In the genomic region with DNA sequence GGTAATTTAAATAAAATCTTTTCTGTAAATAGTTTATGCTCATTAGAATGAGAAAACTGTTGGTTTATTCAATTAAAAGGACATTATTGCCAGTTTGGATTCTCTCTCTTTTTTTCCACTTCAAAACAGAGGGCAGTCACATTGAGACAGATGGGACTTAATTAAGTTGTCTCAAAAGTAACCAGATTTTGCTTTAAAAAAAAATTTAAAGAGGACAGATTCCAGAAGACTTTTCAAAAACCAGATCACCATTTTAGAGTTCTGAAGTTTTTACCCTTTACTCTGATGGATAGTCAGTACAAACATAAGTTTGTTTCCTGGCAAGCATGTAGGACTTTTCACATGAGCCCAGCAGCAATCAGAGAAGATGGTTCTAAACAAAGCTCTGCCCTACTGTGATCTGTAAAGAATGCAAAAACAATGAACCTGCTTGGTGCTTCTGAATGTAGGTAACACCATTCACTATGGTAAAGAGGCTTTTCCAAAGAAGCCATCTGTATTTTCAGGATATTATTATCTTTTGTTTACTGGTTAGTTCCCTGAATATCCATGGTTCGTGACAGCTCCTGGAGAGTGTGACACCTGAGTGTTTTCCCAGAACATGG, we compare ENCODE assay signal across 29 cellular contexts.
"Had no signal": no experiment of that assay in that cellular context is flagged by ENCODE, and none has a peak within 500 bp of the region (broad histone marks: within the 10 kb centered on the region; RNA-seq: fewer than 3 reads in every experiment).

No MANE protein-coding gene starts in this region.

- H3K4me1 Mint-ChIP-seq: naive thymus-derived CD4-positive, alpha-beta T cell; nephron; stimulated activated effector memory CD8-positive, alpha-beta T cell treated with anti-CD3 and anti-CD28 coated beads, Interleukin-12 subunit alpha, Interleukin-12 subunit beta, amount 100 ng/mL, for 72 hours had no signal

- H3K27ac ChIP-seq: dorsolateral prefrontal cortex, epithelial cell of prostate, gastrocnemius medialis, heart left ventricle, hepatocyte, left lung, ovary, psoas muscle, sigmoid colon, stomach, thyroid gland, vagina had no signal

- H3K27me3 ChIP-seq: dorsolateral prefrontal cortex, gastrocnemius medialis, heart left ventricle, hepatocyte, left lung, ovary, sigmoid colon, stomach, thyroid gland, vagina had no signal

- H3K4me3 ChIP-seq: dorsolateral prefrontal cortex, gastrocnemius medialis, heart left ventricle, hepatocyte, left lung, ovary, psoas muscle, sigmoid colon, stomach, thyroid gland, vagina had no signal

- H3K79me2 ChIP-seq: hepatocyte had no signal

- H3K9me3 ChIP-seq: gastrocnemius medialis, ovary, sigmoid colon, thyroid gland, vagina had no signal

- H3K36me3 ChIP-seq: gastrocnemius medialis, heart left ventricle, left lung, ovary, sigmoid colon, stomach, thyroid gland, vagina had no signal

- H3K27ac Mint-ChIP-seq: endodermal cell; mesothelial cell of epicardium; naive thymus-derived CD4-positive, alpha-beta T cell; nephron; stimulated activated effector memory CD8-positive, alpha-beta T cell treated with anti-CD3 and anti-CD28 coated beads, Interleukin-12 subunit alpha, Interleukin-12 subunit beta, amount 100 ng/mL, for 72 hours had no signal

- H3K4me1 ChIP-seq: gastrocnemius medialis, heart left ventricle, left lung, psoas muscle, stomach, thyroid gland, vagina had no signal

- H2AFZ ChIP-seq: hepatocyte had no signal

- H3K9me3 Mint-ChIP-seq: stimulated activated effector memory CD8-positive, alpha-beta T cell treated with anti-CD3 and anti-CD28 coated beads, Interleukin-12 subunit alpha, Interleukin-12 subunit beta, amount 100 ng/mL, for 72 hours had no signal

- H3K4me2 ChIP-seq: hepatocyte had no signal

- ATAC-seq: esophagus mucosa; gastrocnemius medialis; left lung; naive thymus-derived CD4-positive, alpha-beta T cell; psoas muscle; right cardiac atrium; stimulated activated effector memory CD8-positive, alpha-beta T cell treated with anti-CD3 and anti-CD28 coated beads, Interleukin-12 subunit alpha, Interleukin-12 subunit beta, amount 100 ng/mL, for 72 hours had no signal

- DNase-seq: dorsolateral prefrontal cortex; effector CD8-positive, alpha-beta T cell; endodermal cell; foreskin fibroblast; gastrocnemius medialis; heart left ventricle; kidney; left lung; mesenchymal stem cell; naive thymus-derived CD4-positive, alpha-beta T cell; nucleus accumbens; ovary; posterior cingulate gyrus; psoas muscle; right cardiac atrium; sigmoid colon; stimulated activated CD4-positive, alpha-beta T cell treated with anti-CD3 and anti-CD28 coated beads, Interleukin-2, amount 100 ng/mL, for 24 hours; stimulated activated CD4-positive, alpha-beta T cell treated with anti-CD3 and anti-CD28 coated beads, Interleukin-4, amount 100 ng/mL, for 24 hours; stimulated activated naive CD4-positive, alpha-beta T cell treated with Interleukin-2 at 50 U/mL for 16 hours; stomach; thyroid gland; trophoblast cell had no signal

- H3K4me3 Mint-ChIP-seq: endodermal cell; mesothelial cell of epicardium; naive thymus-derived CD4-positive, alpha-beta T cell; nephron; stimulated activated effector memory CD8-positive, alpha-beta T cell treated with anti-CD3 and anti-CD28 coated beads, Interleukin-12 subunit alpha, Interleukin-12 subunit beta, amount 100 ng/mL, for 72 hours had no signal

- H3K36me3 Mint-ChIP-seq: naive thymus-derived CD4-positive, alpha-beta T cell; stimulated activated effector memory CD8-positive, alpha-beta T cell treated with anti-CD3 and anti-CD28 coated beads, Interleukin-12 subunit alpha, Interleukin-12 subunit beta, amount 100 ng/mL, for 72 hours had no signal
